8 cellular contexts compared by ENCODE assay signal in the genomic region with DNA sequence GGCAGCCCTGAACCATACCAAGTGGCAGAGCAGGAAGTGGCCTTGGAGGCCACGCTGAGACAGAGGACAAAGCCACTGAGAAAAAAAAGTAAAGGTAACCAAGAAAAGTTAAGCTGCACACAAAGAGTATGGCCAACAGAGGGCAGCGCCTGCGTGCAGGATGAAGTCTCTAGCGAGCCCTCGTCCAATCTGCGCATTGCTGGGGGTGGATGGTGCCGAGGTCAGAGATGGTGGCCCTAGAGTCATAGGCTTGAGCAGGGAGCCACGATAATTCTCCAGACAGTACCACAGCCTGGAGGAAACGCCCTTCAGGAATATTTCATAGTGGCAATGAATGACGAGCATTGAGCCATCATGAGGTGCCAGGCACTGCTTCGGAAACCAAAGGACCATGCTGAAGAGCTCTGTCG. TPM values are rescaled to one million over a fixed set of nuclear protein-coding genes. Genes with fewer than 3 reads are reported as not detected.
DNase-seq lines count a peak whose midpoint lies in the region; ATAC-seq and TF ChIP-seq lines count a peak whose summit lies in the region.

No MANE protein-coding gene starts in this region.

- no peaks in the 10 kb centered on the region for H3K27me3 Mint-ChIP-seq in neural crest cell (ENCODE audit: low read depth)

- no peak overlapping the region for H3K27ac Mint-ChIP-seq in neural crest cell (ENCODE audit: unreplicated experiment)

- peak; percentile 52 for DNase-seq in activated T-cell treated with anti-CD3 and anti-CD28 coated beads, Interleukin-2, amount 50 U/mL, for 1 hour
- no peak for DNase-seq in activated T-cell treated with anti-CD3 and anti-CD28 coated beads for 4 hours
- peak; percentile 29 for DNase-seq in NCI-H446 treated with DMSO at 0.1 percent for 48 hours (lab: John Stamatoyannopoulos, UW)
- peak; percentile 47 for DNase-seq in activated CD8-positive, alpha-beta memory T cell treated with anti-CD3 and anti-CD28 coated beads, Interleukin-2, amount 50 U/mL, for 4 hours
- DNase-seq in fibroblast of pulmonary artery (ENCODE audit: low read depth), result peak; percentile 51
- DNase-seq in neural crest cell (ENCODE audit: low read depth, low spot score), result peak; percentile 45
- no peak for DNase-seq in dedifferentiated amniotic fluid mesenchymal stem cell (ENCODE audit: extremely low spot score)

- H3K4me3 ChIP-seq in fibroblast of pulmonary artery (replicated peaks; ENCODE audit: low read depth, low read length), result no peak overlapping the region

- no peak overlapping the region for H3K4me3 Mint-ChIP-seq in neural crest cell

- ATAC-seq in HG03045 (IDR thresholded peaks at IDR 0.05; ENCODE audit: unreplicated experiment), result peak; percentile 44

- H3K9me3 Mint-ChIP-seq in neural crest cell, result peaks cover 3% of the 10 kb centered on the region

- H3K36me3 Mint-ChIP-seq in neural crest cell (ENCODE audit: low read depth), result peaks cover 3% of the 10 kb centered on the region

- TF ChIP-seq CTCF in fibroblast of pulmonary artery (IDR thresholded peaks at IDR 0.05; ENCODE audit: low read length, missing control alignments), result peak; percentile 73
- peak; percentile 74 for TF ChIP-seq CTCF in neural crest cell (conservative IDR thresholded peaks at IDR 0.05)

- peaks cover 32% of the 10 kb centered on the region for H3K4me1 Mint-ChIP-seq in neural crest cell

RNA-seq across cellular contexts. Expression of gene ATP6V0E2, which starts 9.7 kb away (rescaled TPM):
- total RNA-seq in neural crest cell, result 86.5 and 87.4 TPM in 2 replicates

RNA-seq across cellular contexts. Expression of gene ZNF862, which starts 45.3 kb away (rescaled TPM):
- 15.2 and 19.6 TPM in 2 replicates for total RNA-seq in neural crest cell

Comparison
In these comparisons a context has a peak if more than half of its experiments do, and no peak if none do; other contexts are left out.
1. DNase-seq: peak in activated T-cell treated with anti-CD3 and anti-CD28 coated beads, Interleukin-2, amount 50 U/mL, for 1 hour (single experiment), NCI-H446 treated with DMSO at 0.1 percent for 48 hours (single experiment), activated CD8-positive, alpha-beta memory T cell treated with anti-CD3 and anti-CD28 coated beads, Interleukin-2, amount 50 U/mL, for 4 hours (single experiment), fibroblast of pulmonary artery (single experiment) and neural crest cell (single experiment); none in activated T-cell treated with anti-CD3 and anti-CD28 coated beads for 4 hours (single experiment) and dedifferentiated amniotic fluid mesenchymal stem cell (single experiment).